Comparison of ENCODE assay signal across 9 cellular contexts in genomic region chr10:78231327-78231726, GRCh38.
"Had no signal": no experiment of that assay in that cellular context is flagged by ENCODE, and none has a peak within 500 bp of the region (broad histone marks: within the 10 kb centered on the region; RNA-seq: fewer than 3 reads in every experiment).

No MANE protein-coding gene starts in this region.

- H2AFZ ChIP-seq: GM23338 had no signal

- H3K36me3 ChIP-seq: HAP-1 had no signal

- H3K4me2 ChIP-seq: GM23338 had no signal

- H3K9me3 Mint-ChIP-seq: GM23338, HFFc6 had no signal

- H3K27ac Mint-ChIP-seq: GM23338, HFFc6 had no signal

- H3K4me1 ChIP-seq: HAP-1 had no signal

- H3K27ac ChIP-seq: GM23248 had no signal

- H3K4me1 Mint-ChIP-seq: GM23338, H9 had no signal

- H3K9ac ChIP-seq: GM23248 had no signal

- H3K4me3 ChIP-seq: GM23248, GM23338, HAP-1 had no signal

- H3K9me3 ChIP-seq: HAP-1 had no signal

- FAIRE-seq: H1, H54 had no signal

- DNase-seq: GOT3, H7, HFFc6 had no signal

- H3K4me3 Mint-ChIP-seq: GM23338, H9, HFFc6 had no signal
